Comparison of ENCODE assay signal across 1 cellular context in the genomic region with DNA sequence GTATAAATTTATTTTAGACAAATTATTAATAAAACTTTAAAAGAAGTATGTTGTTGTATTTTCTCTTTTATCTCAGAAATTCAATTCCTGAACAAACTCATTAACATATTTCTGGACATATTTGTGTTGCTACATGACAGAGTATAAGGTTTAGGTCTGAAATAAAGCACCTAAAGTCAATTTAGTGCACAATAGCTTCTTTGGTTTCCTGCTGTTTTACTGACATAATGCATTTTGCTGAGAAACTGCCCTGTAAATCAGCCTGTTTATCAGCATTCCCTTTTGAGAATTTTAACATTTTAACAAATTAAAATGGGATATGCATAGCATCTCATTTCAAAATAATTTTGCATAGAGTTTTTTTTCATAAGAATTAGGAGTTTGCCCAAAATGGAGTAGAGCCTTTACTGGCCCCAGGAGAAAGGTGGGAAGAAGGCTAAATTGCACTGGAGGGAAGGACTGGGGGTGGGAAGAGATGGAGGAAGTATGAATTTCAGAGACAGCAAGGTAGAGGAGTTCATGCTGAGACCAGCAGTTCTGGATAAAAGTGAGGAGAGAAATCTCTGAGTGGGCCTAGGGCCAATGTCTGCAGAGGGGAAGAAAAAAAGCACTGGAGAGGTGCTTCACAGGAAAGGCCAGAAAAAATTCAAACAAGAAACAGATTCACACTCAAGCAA.
TF ChIP-seq lines count a peak whose summit lies in the region.

No MANE protein-coding gene starts in this region.

TF ChIP-seq in HEK293, 187 proteins besides CTCF, POLR2A, EP300 and RAD21 (continued from another document):
- TF ChIP-seq ZSCAN18 (tag by site-specific recombination; IDR thresholded peaks at IDR 0.05) (no peak), FEZF1 (tag by site-specific recombination; IDR thresholded peaks at IDR 0.05) (0 out of 2 replicates have a peak, but pooled peaks have one; percentile 21)
